Comparison of ENCODE assay signal across 20 cellular contexts in genomic region chr1:173057984-173058383, GRCh38. TPM values are rescaled to one million over a fixed set of nuclear protein-coding genes. Genes with fewer than 3 reads are reported as not detected.
"Had no signal": no experiment of that assay in that cellular context is flagged by ENCODE, and none has a peak within 500 bp of the region (broad histone marks: within the 10 kb centered on the region; RNA-seq: fewer than 3 reads in every experiment).

No MANE protein-coding gene starts in this region.

- H3K4me3 ChIP-seq: colonic mucosa, sigmoid colon, upper lobe of right lung had no signal

- DNase-seq: activated CD4-positive, alpha-beta memory T cell treated with anti-CD3 and anti-CD28 coated beads, Interleukin-2, amount 10 ng/mL, durations not matched to agents 7 days and 5 days; activated CD4-positive, alpha-beta T cell treated with anti-CD3 and anti-CD28 coated beads for 48 hours; activated CD4-positive, CD25-positive, alpha-beta regulatory T cell; activated CD8-positive, alpha-beta memory T cell treated with anti-CD3 and anti-CD28 coated beads, Interleukin-2, amount 10 ng/mL, durations not matched to agents 7 days and 5 days; activated naive CD4-positive, alpha-beta T cell treated with Interleukin-2 at 50 U/mL for 16 hours; activated naive CD8-positive, alpha-beta T cell treated with anti-CD3 and anti-CD28 coated beads, Interleukin-2, amount 10 ng/mL, durations not matched to agents 7 days and 5 days; amygdala; brain microvascular endothelial cell; colonic mucosa; endodermal cell; foreskin fibroblast; nephron progenitor cell; nucleus accumbens; posterior cingulate gyrus; sigmoid colon; stimulated activated CD4-positive, alpha-beta T cell treated with anti-CD3 and anti-CD28 coated beads, Interleukin-4, amount 100 ng/mL, for 4 hours; upper lobe of right lung had no signal

- H3K27me3 ChIP-seq: brain microvascular endothelial cell, colonic mucosa, sigmoid colon, upper lobe of right lung had no signal

- ATAC-seq: activated CD8-positive, alpha-beta memory T cell treated with anti-CD3 and anti-CD28 coated beads, Interleukin-2, amount 10 ng/mL, durations not matched to agents 7 days and 5 days; activated T-helper 17 cell treated with anti-CD3 and anti-CD28 coated beads, Interleukin-2, amount 50 U/mL, for 72 hours; stimulated activated memory B cell treated with anti-CD40 and anti-IgM and Interleukin-4, amounts not matched to agents 10 μg/mL and 1 μg/mL and 100 μg/mL, for 72 hours; upper lobe of right lung had no signal

- H3K4me1 ChIP-seq: colonic mucosa, upper lobe of right lung had no signal

- H3K27ac ChIP-seq: brain microvascular endothelial cell, colonic mucosa, epithelial cell of prostate, sigmoid colon, upper lobe of right lung had no signal

- H3K36me3 ChIP-seq: brain microvascular endothelial cell, colonic mucosa, sigmoid colon, upper lobe of right lung had no signal

- H3K9me3 ChIP-seq: colonic mucosa, sigmoid colon, upper lobe of right lung had no signal

RNA-seq across cellular contexts. Expression of gene TNFSF18, which starts 7.2 kb away (rescaled TPM):
- total RNA-seq: activated CD4-positive, alpha-beta memory T cell treated with anti-CD3 and anti-CD28 coated beads, Interleukin-2, amount 10 ng/mL, durations not matched to agents 7 days and 5 days; activated CD8-positive, alpha-beta memory T cell treated with anti-CD3 and anti-CD28 coated beads, Interleukin-2, amount 10 ng/mL, durations not matched to agents 7 days and 5 days; activated naive CD8-positive, alpha-beta T cell treated with anti-CD3 and anti-CD28 coated beads, Interleukin-2, amount 10 ng/mL, durations not matched to agents 7 days and 5 days; activated T-helper 17 cell treated with anti-CD3 and anti-CD28 coated beads, Interleukin-2, amount 50 U/mL, for 72 hours; colonic mucosa; endodermal cell; upper lobe of right lung had no signal
